10 cellular contexts compared by ENCODE assay signal in the genomic region with DNA sequence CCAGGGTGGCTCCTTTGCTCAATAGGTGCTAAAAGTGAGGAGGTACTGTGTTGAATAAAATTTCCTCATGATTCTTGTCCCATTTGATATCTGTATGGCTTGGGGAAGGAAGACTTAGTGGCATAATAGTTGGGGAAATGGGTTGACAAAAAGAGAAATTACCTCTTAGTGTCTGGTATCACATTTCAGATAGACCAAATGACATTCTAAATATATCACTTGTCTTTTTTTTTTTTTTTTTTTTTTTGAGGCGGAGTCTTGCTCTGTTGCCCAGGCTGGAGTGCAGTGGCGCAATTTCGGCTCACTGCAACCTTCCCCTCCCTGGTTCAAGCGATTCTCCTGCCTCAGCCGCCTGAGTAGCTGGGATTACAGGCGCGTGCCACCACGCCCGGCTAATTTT. TPM values are rescaled to one million over a fixed set of nuclear protein-coding genes. Genes with fewer than 3 reads are reported as not detected.
DNase-seq lines count a peak whose midpoint lies in the region; FAIRE-seq and TF ChIP-seq lines count a peak whose summit lies in the region.
"Not testable (repeated sequence)": the region's sequence is repeated elsewhere in the genome, so short reads cannot be mapped to it uniquely, and the experiment has no call there.
"Had no signal": no experiment of that assay in that cellular context is flagged by ENCODE, and none has a peak within 500 bp of the region (broad histone marks: within the 10 kb centered on the region; RNA-seq: fewer than 3 reads in every experiment).

No MANE protein-coding gene starts in this region.

- H2BK5ac ChIP-seq in H1 (ENCODE audit: low read depth, low read length) = not testable (repeated sequence)

- peak overlapping the region; percentile 70 to 76 for H3K4me2 ChIP-seq in H1 (ENCODE audit: insufficient read depth in 1 of 2, low read depth in 2 of 2, low read length in 2 of 2)
- not testable (repeated sequence) for H3K4me2 ChIP-seq in smooth muscle cell

- not testable (repeated sequence) for TF ChIP-seq RAD21 in H1 (IDR thresholded peaks at IDR 0.05 in 1 of 2, conservative IDR thresholded peaks at IDR 0.05 in 1 of 2; ENCODE audit: low read depth in 2 of 2, low read length in 2 of 2)

- H3F3A ChIP-seq in smooth muscle cell (ENCODE audit: low read depth) = not testable (repeated sequence)

- DNase-seq in Caco-2; activated T-helper 1 cell treated with anti-CD3 and anti-CD28 coated beads, Interleukin-12 subunit alpha, Interleukin-12 subunit beta, Interleukin-2, Interleukin-4 antibody, amounts not matched to agents 30 ng/mL and 10 ng/mL and 1 ng/mL, durations not matched to agents 14 hours and 24 hours and 36 hours (ENCODE audit: low spot score); H1 (ENCODE audit: low read depth in 1 of 2, low spot score in 2 of 2); mesothelial cell of epicardium (ENCODE audit: low spot score in 2 of 2, unreplicated experiment in 2 of 2); smooth muscle cell (lab: John Stamatoyannopoulos, UW; ENCODE audit: unreplicated experiment): not testable (repeated sequence)

- H4K20me1 ChIP-seq in H1 (replicated peaks in 1 of 2; ENCODE audit: control insufficient read depth in 1 of 2, insufficient read depth in 2 of 2, low read length in 2 of 2); smooth muscle cell (ENCODE audit: low read depth): not testable (repeated sequence)

- H3K4me1 Mint-ChIP-seq in Caco-2 (ENCODE audit: low read depth, unreplicated experiment); mesothelial cell of epicardium: not testable (repeated sequence)
- H3K4me1 Mint-ChIP-seq in activated T-helper 1 cell treated with anti-CD3 and anti-CD28 coated beads, Interleukin-12 subunit alpha, Interleukin-12 subunit beta, Interleukin-2, Interleukin-4 antibody, amounts not matched to agents 30 ng/mL and 10 ng/mL and 1 ng/mL, durations not matched to agents 14 hours and 24 hours and 36 hours (ENCODE audit: low read depth) = peaks cover 25% of the 10 kb centered on the region

- not testable (repeated sequence) for H3K4me1 ChIP-seq in Caco-2; smooth muscle cell (ENCODE audit: low read depth)
- H3K4me1 ChIP-seq in HUES48 (ENCODE audit: control insufficient read depth, insufficient read depth, low read length) = peaks cover 45% of the 10 kb centered on the region
- peaks cover 2 to 16% (median 7%) of the 10 kb centered on the region in 4 experiments; a peak in 4 of 7 replicates for H3K4me1 ChIP-seq in H1 (replicated peaks in 1 of 4; ENCODE audit: control insufficient read depth in 3 of 4, insufficient read depth in 4 of 4, low read length in 3 of 4)
- peaks cover 11% of the 10 kb centered on the region for H3K4me1 ChIP-seq in iPS-15b (ENCODE audit: control insufficient read depth, insufficient read depth, low read length)
- peaks cover 31% of the 10 kb centered on the region for H3K4me1 ChIP-seq in neuron (ENCODE audit: insufficient read depth, low read length)

- POLR2A ChIA-PET in Caco-2 (lab: Charles Lee) = not testable (repeated sequence)
- POLR2A ChIA-PET in H1 (lab: Charles Lee; ENCODE audit: partially characterized antibody) = interaction anchor here (1.0 kb wide), 1 partner anchor 16 kb away, joined by 3 read pairs; no protein-coding TSS in a partner anchor

- not testable (repeated sequence) for H3K27ac Mint-ChIP-seq in Caco-2 (ENCODE audit: unreplicated experiment); activated T-helper 1 cell treated with anti-CD3 and anti-CD28 coated beads, Interleukin-12 subunit alpha, Interleukin-12 subunit beta, Interleukin-2, Interleukin-4 antibody, amounts not matched to agents 30 ng/mL and 10 ng/mL and 1 ng/mL, durations not matched to agents 14 hours and 24 hours and 36 hours; mesothelial cell of epicardium

- FAIRE-seq in H1 (lab: Jason Lieb, UNC) = not testable (repeated sequence)

- not testable (repeated sequence) for H2BK15ac ChIP-seq in H1 (ENCODE audit: low read length)

- CTCF ChIA-PET in Caco-2 (lab: Charles Lee) = interaction anchor here (0.6 kb wide), 1 partner anchor 94 kb away, joined by 3 read pairs; no protein-coding TSS in a partner anchor
- CTCF ChIA-PET in H1 (lab: Charles Lee; ENCODE audit: partially characterized antibody) = not testable (repeated sequence)

- not testable (repeated sequence) for H3K79me1 ChIP-seq in H1 (ENCODE audit: low read depth, low read length)

- not testable (repeated sequence) for TF ChIP-seq POLR2A in H1 (IDR thresholded peaks at IDR 0.05; ENCODE audit: control extremely low read depth in 1 of 2, low read depth in 2 of 2, low read length in 2 of 2)

- intact Hi-C loops in Caco-2 (cut with micrococcal nuclease; ENCODE audit: unreplicated experiment); activated T-helper 1 cell treated with anti-CD3 and anti-CD28 coated beads, Interleukin-12 subunit alpha, Interleukin-12 subunit beta, Interleukin-2, Interleukin-4 antibody, amounts not matched to agents 30 ng/mL and 10 ng/mL and 1 ng/mL, durations not matched to agents 14 hours and 24 hours and 36 hours (cut with micrococcal nuclease): not testable (repeated sequence)

- H2BK20ac ChIP-seq in H1 (ENCODE audit: low read length) = not testable (repeated sequence)

- not testable (repeated sequence) for H3K9ac ChIP-seq in HUES48 (ENCODE audit: low read depth, low read length); H1 (replicated peaks in 1 of 4; ENCODE audit: extremely low read depth in 1 of 4, low read depth in 3 of 4, low read length in 3 of 4); iPS-15b (ENCODE audit: low read depth, low read length); smooth muscle cell (ENCODE audit: low read depth)

- not testable (repeated sequence) for H3K23me2 ChIP-seq in H1 (ENCODE audit: low read depth, low read length)

- not testable (repeated sequence) for H3K23ac ChIP-seq in H1 (ENCODE audit: insufficient read length)

- H2BK120ac ChIP-seq in H1 (replicated peaks; ENCODE audit: low read depth, low read length) = not testable (repeated sequence)

- TF ChIP-seq EP300 in H1 (IDR thresholded peaks at IDR 0.05; ENCODE audit: borderline replicate concordance in 1 of 2, low read depth in 2 of 2, low read length in 2 of 2) = not testable (repeated sequence)

- H2AFZ ChIP-seq in H1 (ENCODE audit: low read length); smooth muscle cell (ENCODE audit: low read depth): not testable (repeated sequence)
- peak overlapping the region; percentile 16 for H2AFZ ChIP-seq in neuron (ENCODE audit: low read depth, low read length)

- H3K4me3 Mint-ChIP-seq in Caco-2 (ENCODE audit: unreplicated experiment) (peak overlapping the region; percentile 73), mesothelial cell of epicardium (peak overlapping the region; percentile 59)
- peak overlapping the region; percentile 21 for H3K4me3 Mint-ChIP-seq in activated T-helper 1 cell treated with anti-CD3 and anti-CD28 coated beads, Interleukin-12 subunit alpha, Interleukin-12 subunit beta, Interleukin-2, Interleukin-4 antibody, amounts not matched to agents 30 ng/mL and 10 ng/mL and 1 ng/mL, durations not matched to agents 14 hours and 24 hours and 36 hours

- H4K8ac ChIP-seq in H1 (ENCODE audit: extremely low read depth, insufficient read depth, low read length) = not testable (repeated sequence)

- H2BK12ac ChIP-seq in H1 (ENCODE audit: low read depth, low read length) = not testable (repeated sequence)

- H3K9me3 ChIP-seq in Caco-2; HUES48 (ENCODE audit: control insufficient read depth, insufficient read depth, low read length); H1 (ENCODE audit: insufficient read depth in 2 of 2, low read depth in 1 of 2, low read length in 1 of 2); iPS-15b (ENCODE audit: control insufficient read depth, insufficient read depth, low read length); neuron (ENCODE audit: low read length); smooth muscle cell (replicated peaks; ENCODE audit: low read depth): not testable (repeated sequence)

- not testable (repeated sequence) for H3K14ac ChIP-seq in H1 (ENCODE audit: insufficient read length)

- 86% methylated on average over 7 of the region's 9 CpGs; no CpG with 5 or more reads in 1 of the 2 experiments for WGBS in H1 (ENCODE audit: extremely low coverage in 1 of 2, insufficient coverage in 1 of 2, insufficient read length in 1 of 2, insufficient replicate concordance in 2 of 2, low coverage in 1 of 2, low lambda C conversion rate in 2 of 2, missing lambda C conversion rate in 1 of 2), 2 experiments
- 94% methylated on average over 7 of the region's 9 CpGs for WGBS in smooth muscle cell (ENCODE audit: low lambda C conversion rate)

- TF ChIP-seq CTCF in Caco-2 (IDR thresholded peaks at IDR 0.05; ENCODE audit: insufficient read depth in 1 of 2, low read depth in 1 of 2, low read length in 1 of 2, severe bottlenecking in 1 of 2, unreplicated experiment in 1 of 2); H1 (IDR thresholded peaks at IDR 0.05; ENCODE audit: control extremely low read depth in 1 of 3, insufficient read depth in 1 of 3, low read depth in 1 of 3, low read length in 3 of 3); mesothelial cell of epicardium (IDR thresholded peaks at IDR 0.05; ENCODE audit: unreplicated experiment); smooth muscle cell (IDR thresholded peaks at IDR 0.05; ENCODE audit: borderline replicate concordance, insufficient read depth, poor library complexity, severe bottlenecking): not testable (repeated sequence)

- not testable (repeated sequence) for H3K56ac ChIP-seq in H1 (replicated peaks; ENCODE audit: insufficient read length, low read depth, low read length)

- not testable (repeated sequence) for H3K9me3 Mint-ChIP-seq in Caco-2 (ENCODE audit: unreplicated experiment); activated T-helper 1 cell treated with anti-CD3 and anti-CD28 coated beads, Interleukin-12 subunit alpha, Interleukin-12 subunit beta, Interleukin-2, Interleukin-4 antibody, amounts not matched to agents 30 ng/mL and 10 ng/mL and 1 ng/mL, durations not matched to agents 14 hours and 24 hours and 36 hours; mesothelial cell of epicardium

- not testable (repeated sequence) for BruUV-seq in Caco-2 (replicated peaks; lab: Mats Ljungman, UMichigan)

- not testable (repeated sequence) for H3K27me3 ChIP-seq in Caco-2 (replicated peaks; ENCODE audit: control insufficient read depth, insufficient read depth, low read length); HUES48 (ENCODE audit: control insufficient read depth, insufficient read depth, low read length); H1 (replicated peaks in 1 of 4; ENCODE audit: control insufficient read depth in 3 of 4, extremely low read depth in 1 of 4, insufficient read depth in 3 of 4, low read length in 3 of 4); iPS-15b (ENCODE audit: control insufficient read depth, insufficient read depth, low read length); neuron (ENCODE audit: insufficient read depth, low read length); smooth muscle cell (ENCODE audit: low read depth)

- not testable (repeated sequence) for H3K27me3 Mint-ChIP-seq in Caco-2 (ENCODE audit: insufficient read depth, unreplicated experiment); activated T-helper 1 cell treated with anti-CD3 and anti-CD28 coated beads, Interleukin-12 subunit alpha, Interleukin-12 subunit beta, Interleukin-2, Interleukin-4 antibody, amounts not matched to agents 30 ng/mL and 10 ng/mL and 1 ng/mL, durations not matched to agents 14 hours and 24 hours and 36 hours (ENCODE audit: insufficient read depth); mesothelial cell of epicardium (ENCODE audit: low read depth)

- H3K4ac ChIP-seq in H1 (replicated peaks; ENCODE audit: insufficient read length, low read depth, low read length) = not testable (repeated sequence)

- not testable (repeated sequence) for H3K36me3 ChIP-seq in Caco-2 (ENCODE audit: control insufficient read depth, insufficient read depth, low read length); HUES48 (ENCODE audit: control insufficient read depth, insufficient read depth, low read length); H1 (ENCODE audit: control insufficient read depth in 2 of 4, insufficient read depth in 4 of 4, low read length in 3 of 4); iPS-15b (ENCODE audit: control insufficient read depth, insufficient read depth, low read length); neuron (ENCODE audit: insufficient read depth, low read length); smooth muscle cell (ENCODE audit: low read depth)

- H3K18ac ChIP-seq in H1 (ENCODE audit: extremely low read depth, low read length) = not testable (repeated sequence)

- not testable (repeated sequence) for H3K27ac ChIP-seq in HUES48 (ENCODE audit: low read depth, low read length); H1 (ENCODE audit: low read depth, low read length); smooth muscle cell (ENCODE audit: low read depth)

- not testable (repeated sequence) for H2AK5ac ChIP-seq in H1 (ENCODE audit: low read depth, low read length)

- H3K79me2 ChIP-seq in H1 (ENCODE audit: control insufficient read depth in 1 of 2, insufficient read depth in 2 of 2, low read length in 2 of 2); smooth muscle cell (ENCODE audit: low read depth): not testable (repeated sequence)

- not testable (repeated sequence) for H4K5ac ChIP-seq in H1 (ENCODE audit: insufficient read length, low read depth, low read length)

- H4K91ac ChIP-seq in H1 (replicated peaks; ENCODE audit: insufficient read length, low read length) = not testable (repeated sequence)

- not testable (repeated sequence) for H3K4me3 ChIP-seq in Caco-2 (ENCODE audit: low read depth, low read length)
- H3K4me3 ChIP-seq in HUES48 (ENCODE audit: low read depth, low read length) (peak overlapping the region; percentile 77), H1 (ENCODE audit: extremely low read depth in 1 of 4, insufficient read depth in 2 of 4, low read depth in 3 of 4, low read length in 4 of 4) (peak overlapping the region in 3 of 4 experiments; percentile 50 to 71 (median 52); a peak in 6 of 8 replicates), iPS-15b (ENCODE audit: low read depth, low read length) (peak overlapping the region; percentile 60), neuron (ENCODE audit: low read length) (peak overlapping the region; percentile 56), smooth muscle cell (peak overlapping the region; percentile 58)

- H3K36me3 Mint-ChIP-seq in Caco-2 (ENCODE audit: insufficient read depth, unreplicated experiment); activated T-helper 1 cell treated with anti-CD3 and anti-CD28 coated beads, Interleukin-12 subunit alpha, Interleukin-12 subunit beta, Interleukin-2, Interleukin-4 antibody, amounts not matched to agents 30 ng/mL and 10 ng/mL and 1 ng/mL, durations not matched to agents 14 hours and 24 hours and 36 hours (ENCODE audit: low read depth); mesothelial cell of epicardium: not testable (repeated sequence)

RNA-seq across cellular contexts. Expression of a gene that starts 1.2 kb away (rescaled TPM):
- 0.16 and 0.37 TPM in 2 replicates for total RNA-seq in Caco-2 (2022)
- total RNA-seq in activated T-helper 1 cell treated with anti-CD3 and anti-CD28 coated beads, Interleukin-12 subunit alpha, Interleukin-12 subunit beta, Interleukin-2, Interleukin-4 antibody, amounts not matched to agents 30 ng/mL and 10 ng/mL and 1 ng/mL, durations not matched to agents 14 hours and 24 hours and 36 hours = not detected in 2 replicates
- total RNA-seq in H1 (2021; fragmentation: NEBNext Ultra II Directional; extraction: Animal tissue kit (Norgen Biotek cat#: 25700)) = 2.4 and 2.6 TPM in 2 replicates
- polyA plus RNA-seq in H1 (2011; rRNA removed) = 0.46 and 0.92 TPM in 2 replicates
- 1.8 TPM for polyA plus RNA-seq in H1 (2011; cell fraction: cytosol; rRNA removed)
- 0.23 TPM for polyA plus RNA-seq in H1 (2011; cell fraction: nucleus; rRNA removed)
- polyA plus RNA-seq in H1 (2012, experiment 1 of 2) = 1.4 to 3.9 TPM (median 1.8 TPM) in 4 replicates
- 0.14 TPM for polyA plus RNA-seq in H1 (2012, experiment 2 of 2)
- 3.4 TPM for polyA plus RNA-seq in H1 (2013, experiment 1 of 2)
- polyA plus RNA-seq in H1 (2013, experiment 2 of 2) = 3.6 TPM
- 0.22 and 0.28 TPM in 2 replicates for polyA minus RNA-seq in H1 (2011; rRNA and poly(A)+ RNA removed)
- 0.88 TPM for polyA minus RNA-seq in H1 (2011; cell fraction: cytosol; rRNA and poly(A)+ RNA removed)
- polyA minus RNA-seq in H1 (2011; cell fraction: nucleus; rRNA and poly(A)+ RNA removed) = 1.6 TPM
- 0.29 to 0.63 TPM (median 0.42 TPM) in 3 replicates for total RNA-seq in mesothelial cell of epicardium
- 0.13 and 0.40 TPM in 2 replicates for total RNA-seq in smooth muscle cell
- 0.29 and 1.2 TPM in 2 replicates for polyA plus RNA-seq in smooth muscle cell
- total RNA-seq: CD8-positive, alpha-beta T cell; M059J had no signal

Comparison
In these comparisons a context has a peak if more than half of its experiments do, and no peak if none do; other contexts are left out.
1. H3K4me3 Mint-ChIP-seq: peak in every context shown above with its lines; median percentile 73 in Caco-2; 59 in mesothelial cell of epicardium; 21 in activated T-helper 1 cell treated with anti-CD3 and anti-CD28 coated beads, Interleukin-12 subunit alpha, Interleukin-12 subunit beta, Interleukin-2, Interleukin-4 antibody, amounts not matched to agents 30 ng/mL and 10 ng/mL and 1 ng/mL, durations not matched to agents 14 hours and 24 hours and 36 hours.